1 cellular context compared by ENCODE assay signal in the genomic region with DNA sequence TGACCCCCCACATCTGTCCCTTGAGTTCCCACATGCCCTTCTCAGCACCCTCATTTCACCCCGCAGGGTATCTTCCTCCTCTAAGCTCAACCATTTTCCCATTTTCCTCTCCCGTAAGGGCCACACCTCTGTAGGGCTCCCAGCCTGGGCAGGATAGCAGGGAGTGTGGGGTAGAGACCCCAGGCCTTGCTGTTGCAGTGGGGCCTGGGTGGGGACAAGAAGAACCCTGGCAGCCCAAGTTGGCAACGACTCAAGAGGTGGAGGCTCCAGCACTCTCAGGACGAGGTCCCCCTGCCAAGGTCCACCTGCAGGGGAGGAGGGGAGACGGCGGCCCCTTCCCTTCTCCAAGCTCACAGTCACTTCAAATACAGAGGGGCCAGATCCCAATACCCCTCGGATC.
TF ChIP-seq lines count a peak whose summit lies in the region.

No MANE protein-coding gene starts in this region.

TF ChIP-seq in GM12878, 131 proteins besides CTCF, POLR2A, EP300 and RAD21 (continued from another document):
- TF ChIP-seq, protein P1, sequence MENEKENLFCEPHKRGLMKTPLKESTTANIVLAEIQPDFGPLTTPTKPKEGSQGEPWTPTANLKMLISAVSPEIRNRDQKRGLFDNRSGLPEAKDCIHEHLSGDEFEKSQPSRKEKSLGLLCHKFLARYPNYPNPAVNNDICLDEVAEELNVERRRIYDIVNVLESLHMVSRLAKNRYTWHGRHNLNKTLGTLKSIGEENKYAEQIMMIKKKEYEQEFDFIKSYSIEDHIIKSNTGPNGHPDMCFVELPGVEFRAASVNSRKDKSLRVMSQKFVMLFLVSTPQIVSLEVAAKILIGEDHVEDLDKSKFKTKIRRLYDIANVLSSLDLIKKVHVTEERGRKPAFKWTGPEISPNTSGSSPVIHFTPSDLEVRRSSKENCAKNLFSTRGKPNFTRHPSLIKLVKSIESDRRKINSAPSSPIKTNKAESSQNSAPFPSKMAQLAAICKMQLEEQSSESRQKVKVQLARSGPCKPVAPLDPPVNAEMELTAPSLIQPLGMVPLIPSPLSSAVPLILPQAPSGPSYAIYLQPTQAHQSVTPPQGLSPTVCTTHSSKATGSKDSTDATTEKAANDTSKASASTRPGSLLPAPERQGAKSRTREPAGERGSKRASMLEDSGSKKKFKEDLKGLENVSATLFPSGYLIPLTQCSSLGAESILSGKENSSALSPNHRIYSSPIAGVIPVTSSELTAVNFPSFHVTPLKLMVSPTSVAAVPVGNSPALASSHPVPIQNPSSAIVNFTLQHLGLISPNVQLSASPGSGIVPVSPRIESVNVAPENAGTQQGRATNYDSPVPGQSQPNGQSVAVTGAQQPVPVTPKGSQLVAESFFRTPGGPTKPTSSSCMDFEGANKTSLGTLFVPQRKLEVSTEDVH (IDR thresholded peaks at IDR 0.05; ENCODE audit: low read depth, partially characterized antibody), result no peak
- TF ChIP-seq CHD4 (IDR thresholded peaks at IDR 0.05) (no peak), NFIC (IDR thresholded peaks at IDR 0.05; ENCODE audit: low read depth, low read length) (no peak), SUPT20H (IDR thresholded peaks at IDR 0.05; ENCODE audit: borderline replicate concordance, control insufficient read depth, low read depth, low read length) (no peak), PML (IDR thresholded peaks at IDR 0.05; ENCODE audit: low read length) (no peak), GABPA (IDR thresholded peaks at IDR 0.05; ENCODE audit: low read depth) (no peak), HCFC1 (IDR thresholded peaks at IDR 0.05; ENCODE audit: low read length) (no peak), KDM1A (IDR thresholded peaks at IDR 0.05; ENCODE audit: borderline replicate concordance) (no peak), ZZZ3 (IDR thresholded peaks at IDR 0.05; ENCODE audit: control insufficient read depth, insufficient read length, low read depth) (no peak)
- TF ChIP-seq, protein P2, sequence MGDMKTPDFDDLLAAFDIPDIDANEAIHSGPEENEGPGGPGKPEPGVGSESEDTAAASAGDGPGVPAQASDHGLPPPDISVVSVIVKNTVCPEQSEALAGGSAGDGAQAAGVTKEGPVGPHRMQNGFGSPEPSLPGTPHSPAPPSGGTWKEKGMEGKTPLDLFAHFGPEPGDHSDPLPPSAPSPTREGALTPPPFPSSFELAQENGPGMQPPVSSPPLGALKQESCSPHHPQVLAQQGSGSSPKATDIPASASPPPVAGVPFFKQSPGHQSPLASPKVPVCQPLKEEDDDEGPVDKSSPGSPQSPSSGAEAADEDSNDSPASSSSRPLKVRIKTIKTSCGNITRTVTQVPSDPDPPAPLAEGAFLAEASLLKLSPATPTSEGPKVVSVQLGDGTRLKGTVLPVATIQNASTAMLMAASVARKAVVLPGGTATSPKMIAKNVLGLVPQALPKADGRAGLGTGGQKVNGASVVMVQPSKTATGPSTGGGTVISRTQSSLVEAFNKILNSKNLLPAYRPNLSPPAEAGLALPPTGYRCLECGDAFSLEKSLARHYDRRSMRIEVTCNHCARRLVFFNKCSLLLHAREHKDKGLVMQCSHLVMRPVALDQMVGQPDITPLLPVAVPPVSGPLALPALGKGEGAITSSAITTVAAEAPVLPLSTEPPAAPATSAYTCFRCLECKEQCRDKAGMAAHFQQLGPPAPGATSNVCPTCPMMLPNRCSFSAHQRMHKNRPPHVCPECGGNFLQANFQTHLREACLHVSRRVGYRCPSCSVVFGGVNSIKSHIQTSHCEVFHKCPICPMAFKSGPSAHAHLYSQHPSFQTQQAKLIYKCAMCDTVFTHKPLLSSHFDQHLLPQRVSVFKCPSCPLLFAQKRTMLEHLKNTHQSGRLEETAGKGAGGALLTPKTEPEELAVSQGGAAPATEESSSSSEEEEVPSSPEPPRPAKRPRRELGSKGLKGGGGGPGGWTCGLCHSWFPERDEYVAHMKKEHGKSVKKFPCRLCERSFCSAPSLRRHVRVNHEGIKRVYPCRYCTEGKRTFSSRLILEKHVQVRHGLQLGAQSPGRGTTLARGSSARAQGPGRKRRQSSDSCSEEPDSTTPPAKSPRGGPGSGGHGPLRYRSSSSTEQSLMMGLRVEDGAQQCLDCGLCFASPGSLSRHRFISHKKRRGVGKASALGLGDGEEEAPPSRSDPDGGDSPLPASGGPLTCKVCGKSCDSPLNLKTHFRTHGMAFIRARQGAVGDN (IDR thresholded peaks at IDR 0.05), result no peak
